In genomic region chr2:24315669-24316068, GRCh38 we compare ENCODE assay signal across 1 cellular context.
A peak's percentile ranks its signal among the peaks of the same experiment; 100 is the strongest.
TF ChIP-seq lines count a peak whose summit lies in the region.

No MANE protein-coding gene starts in this region.

TF ChIP-seq in GM12878, 131 proteins besides CTCF, POLR2A, EP300 and RAD21 (continues in another document):
- TF ChIP-seq PRDM15 (CRISPR knock-in tag; IDR thresholded peaks at IDR 0.05) (no peak), JUND (IDR thresholded peaks at IDR 0.05; ENCODE audit: low read depth, low read length) (no peak), ZNF24 (IDR thresholded peaks at IDR 0.05) (peak; percentile 55), SREBF2 (IDR thresholded peaks at IDR 0.05; ENCODE audit: low read length) (no peak), ATF2 (IDR thresholded peaks at IDR 0.05; ENCODE audit: low read length) (peak; percentile 79), CHD1 (IDR thresholded peaks at IDR 0.05; ENCODE audit: low read depth, low read length) (no peak), KDM1A (IDR thresholded peaks at IDR 0.05; ENCODE audit: borderline replicate concordance) (no peak), BRCA1 (IDR thresholded peaks at IDR 0.05; ENCODE audit: low read depth, low read length) (no peak), SKIL (IDR thresholded peaks at IDR 0.05; ENCODE audit: low read depth, poor library complexity, severe bottlenecking) (peak; percentile 66), POU2F2 (IDR thresholded peaks at IDR 0.05; ENCODE audit: borderline replicate concordance, low read depth, low read length) (no peak; the same call in 2 of the 3 replicates), PAX8 (IDR thresholded peaks at IDR 0.05) (no peak), RFX5 (IDR thresholded peaks at IDR 0.05; ENCODE audit: low read depth, low read length) (no peak), ZNF687 (IDR thresholded peaks at IDR 0.05) (peak; percentile 41; the same call in 1 of the 2 replicates), SMAD5 (IDR thresholded peaks at IDR 0.05; ENCODE audit: low read depth) (no peak), ZZZ3 (IDR thresholded peaks at IDR 0.05; ENCODE audit: control insufficient read depth, insufficient read length, low read depth) (no peak), RAD51 (IDR thresholded peaks at IDR 0.05) (peak; percentile 21; the same call in 1 of the 2 replicates), BCL11A (IDR thresholded peaks at IDR 0.05; ENCODE audit: low read depth, low read length) (peak; percentile 80), ZNF622 (IDR thresholded peaks at IDR 0.05) (no peak), NR2C2 (IDR thresholded peaks at IDR 0.05; ENCODE audit: borderline replicate concordance, control insufficient read depth, insufficient read length, low read depth) (no peak), MYB (IDR thresholded peaks at IDR 0.05; ENCODE audit: borderline replicate concordance, low read depth, low read length) (no peak), WRNIP1 (IDR thresholded peaks at IDR 0.05; ENCODE audit: borderline replicate concordance, low read depth, low read length) (no peak), RELB (IDR thresholded peaks at IDR 0.05; ENCODE audit: low read depth) (peak; percentile 60; the same call in 1 of the 2 replicates), NBN (IDR thresholded peaks at IDR 0.05) (0 out of 2 replicates have a peak, but pooled peaks have one; percentile 58), PBX3 (IDR thresholded peaks at IDR 0.05; ENCODE audit: insufficient replicate concordance, low read depth, low read length) (no peak), SREBF1 (IDR thresholded peaks at IDR 0.05; ENCODE audit: low read length) (no peak), MAX (IDR thresholded peaks at IDR 0.05; ENCODE audit: low read depth, low read length) (peak; percentile 34; the same call in 1 of the 2 replicates), TAF1 (IDR thresholded peaks at IDR 0.05; ENCODE audit: borderline replicate concordance, low read depth, low read length) (peak; percentile 52; the same call in 1 of the 2 replicates), CHD4 (IDR thresholded peaks at IDR 0.05) (no peak), HSF1 (IDR thresholded peaks at IDR 0.05; ENCODE audit: low read depth, low read length) (no peak), TCF7 (IDR thresholded peaks at IDR 0.05; ENCODE audit: borderline replicate concordance) (no peak), E2F8 (IDR thresholded peaks at IDR 0.05; ENCODE audit: low read depth, partially characterized antibody) (no peak), ZBTB40 (IDR thresholded peaks at IDR 0.05; ENCODE audit: borderline replicate concordance) (no peak)
